Comparison of ENCODE assay signal across 19 cellular contexts in the genomic region with DNA sequence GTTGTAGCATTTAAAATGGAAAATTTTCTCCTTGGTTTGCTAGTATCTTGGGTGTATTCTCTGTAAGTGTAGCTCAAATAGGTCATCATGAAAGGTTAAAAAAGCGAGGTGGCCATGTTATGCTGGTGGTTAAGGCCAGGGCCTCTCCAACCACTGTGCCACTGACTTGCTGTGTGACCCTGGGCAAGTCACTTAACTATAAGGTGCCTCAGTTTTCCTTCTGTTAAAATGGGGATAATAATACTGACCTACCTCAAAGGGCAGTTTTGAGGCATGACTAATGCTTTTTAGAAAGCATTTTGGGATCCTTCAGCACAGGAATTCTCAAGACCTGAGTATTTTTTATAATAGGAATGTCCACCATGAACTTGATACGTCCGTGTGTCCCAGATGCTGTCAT. TPM values are rescaled to one million over a fixed set of nuclear protein-coding genes. Genes with fewer than 3 reads are reported as not detected.
A peak's percentile ranks its signal among the peaks of the same experiment; 100 is the strongest.
DNase-seq lines count a peak whose midpoint lies in the region; ATAC-seq, FAIRE-seq and TF ChIP-seq lines count a peak whose summit lies in the region.
"Had no signal": no experiment of that assay in that cellular context is flagged by ENCODE, and none has a peak within 500 bp of the region (broad histone marks: within the 10 kb centered on the region; RNA-seq: fewer than 3 reads in every experiment).

No MANE protein-coding gene starts in this region.

- peaks cover 51% of the 10 kb centered on the region for H3F3A ChIP-seq in smooth muscle cell (ENCODE audit: low read depth)

- no peak for FAIRE-seq in astrocyte (lab: Jason Lieb, UNC)
- FAIRE-seq: GM12891 had no signal

- H3K36me3 Mint-ChIP-seq in astrocyte (ENCODE audit: low read depth, unreplicated experiment), result peaks cover 16% of the 10 kb centered on the region

- no peaks in the 10 kb centered on the region for H3K9me3 Mint-ChIP-seq in astrocyte (ENCODE audit: unreplicated experiment)
- H3K9me3 Mint-ChIP-seq: activated CD4-positive, alpha-beta memory T cell treated with anti-CD3 and anti-CD28 coated beads, Interleukin-2, amount 10 ng/mL, durations not matched to agents 7 days and 5 days; activated naive CD4-positive, alpha-beta T cell treated with anti-CD3 and anti-CD28 coated beads for 36 hours had no signal

- no peak overlapping the region for H2AFZ ChIP-seq in astrocyte (ENCODE audit: low read depth, low read length)
- no peak overlapping the region for H2AFZ ChIP-seq in smooth muscle cell (ENCODE audit: low read depth)

- intact Hi-C loops in sciatic nerve (cut with DNase I), result no loop called here

- WGBS in smooth muscle cell (ENCODE audit: low lambda C conversion rate), result 94% methylated on average over 3 of the region's 3 CpGs

- no peak overlapping the region for H3K4me3 Mint-ChIP-seq in astrocyte (ENCODE audit: unreplicated experiment)
- H3K4me3 Mint-ChIP-seq: activated CD4-positive, alpha-beta memory T cell treated with anti-CD3 and anti-CD28 coated beads, Interleukin-2, amount 10 ng/mL, durations not matched to agents 7 days and 5 days; activated naive CD4-positive, alpha-beta T cell treated with anti-CD3 and anti-CD28 coated beads for 36 hours had no signal

- no peak overlapping the region for H3K9ac ChIP-seq in astrocyte (ENCODE audit: low read length)
- H3K9ac ChIP-seq in smooth muscle cell (ENCODE audit: low read depth), result peak overlapping the region; percentile 65

- H3K4me1 Mint-ChIP-seq in astrocyte (ENCODE audit: low read depth, unreplicated experiment), result peaks cover 54% of the 10 kb centered on the region

- TF ChIP-seq CTCF in astrocyte (IDR thresholded peaks at IDR 0.05; ENCODE audit: insufficient read depth, low read depth, low read length), result no peak
- TF ChIP-seq CTCF in foreskin keratinocyte (conservative IDR thresholded peaks at IDR 0.05), result no peak
- no peak for TF ChIP-seq CTCF in smooth muscle cell (IDR thresholded peaks at IDR 0.05; ENCODE audit: borderline replicate concordance, insufficient read depth, poor library complexity, severe bottlenecking)

- H3K79me2 ChIP-seq in astrocyte (ENCODE audit: insufficient read depth, low read length), result no peaks in the 10 kb centered on the region
- H3K79me2 ChIP-seq in smooth muscle cell (ENCODE audit: low read depth), result no peaks in the 10 kb centered on the region

- H3K36me3 ChIP-seq in astrocyte (ENCODE audit: insufficient read depth, low read length), result peaks cover 29% of the 10 kb centered on the region
- H3K36me3 ChIP-seq in smooth muscle cell (ENCODE audit: low read depth), result no peaks in the 10 kb centered on the region
- H3K36me3 ChIP-seq: left ventricle myocardium inferior had no signal

- H4K20me1 ChIP-seq in astrocyte (ENCODE audit: insufficient read depth, low read length) (peaks cover 27% of the 10 kb centered on the region), smooth muscle cell (ENCODE audit: low read depth) (peaks cover 48% of the 10 kb centered on the region)

- H3K4me1 ChIP-seq in astrocyte (ENCODE audit: insufficient read depth, low read length) (peaks cover 33% of the 10 kb centered on the region), foreskin keratinocyte (peaks cover 22% of the 10 kb centered on the region), smooth muscle cell (ENCODE audit: low read depth) (peaks cover 4% of the 10 kb centered on the region)

- DNase-seq in DMS 273 (lab: John Stamatoyannopoulos, UW; ENCODE audit: unreplicated experiment) (peak; percentile 17), DMS 273 treated with DMSO at 0.1 percent for 48 hours (lab: John Stamatoyannopoulos, UW) (no peak), astrocyte (ENCODE audit: low read depth) (peak; percentile 25), foreskin keratinocyte (no peak), smooth muscle cell (lab: John Stamatoyannopoulos, UW; ENCODE audit: unreplicated experiment) (no peak), sciatic nerve (ENCODE audit: low spot score) (no peak)
- DNase-seq: 8988T; activated CD4-positive, alpha-beta memory T cell treated with anti-CD3 and anti-CD28 coated beads, Interleukin-2, amount 10 ng/mL, durations not matched to agents 7 days and 5 days; activated naive CD4-positive, alpha-beta T cell treated with anti-CD3 and anti-CD28 coated beads for 36 hours; activated T-cell treated with anti-CD3 and anti-CD28 coated beads, Interleukin-2, amount 50 U/mL, for 1 hour; GDM1; MM.1S; stimulated activated CD4-positive, alpha-beta T cell treated with anti-CD3 and anti-CD28 coated beads, Interleukin-4, amount 100 ng/mL, for 4 hours had no signal

- H3K27me3 Mint-ChIP-seq in astrocyte (ENCODE audit: low read depth, unreplicated experiment), result no peaks in the 10 kb centered on the region
- H3K27me3 Mint-ChIP-seq: activated CD4-positive, alpha-beta memory T cell treated with anti-CD3 and anti-CD28 coated beads, Interleukin-2, amount 10 ng/mL, durations not matched to agents 7 days and 5 days had no signal

- peak overlapping the region; percentile 54 for H3K27ac ChIP-seq in astrocyte (ENCODE audit: low read depth, low read length)
- peak overlapping the region; percentile 75 for H3K27ac ChIP-seq in foreskin keratinocyte
- peak overlapping the region; percentile 92 for H3K27ac ChIP-seq in smooth muscle cell (ENCODE audit: low read depth)
- H3K27ac ChIP-seq: esophagus muscularis mucosa had no signal

- no peaks in the 10 kb centered on the region for H3K27me3 ChIP-seq in astrocyte (ENCODE audit: insufficient read depth, low read length)
- H3K27me3 ChIP-seq in foreskin keratinocyte, result no peaks in the 10 kb centered on the region
- no peaks in the 10 kb centered on the region for H3K27me3 ChIP-seq in smooth muscle cell (ENCODE audit: low read depth)
- H3K27me3 ChIP-seq: esophagus muscularis mucosa had no signal

- H3K4me2 ChIP-seq in astrocyte (ENCODE audit: low read length) (peak overlapping the region; percentile 60), smooth muscle cell (peak overlapping the region; percentile 41)

- H3K9me3 ChIP-seq in astrocyte (ENCODE audit: insufficient read depth, low read depth, low read length) (no peaks in the 10 kb centered on the region), smooth muscle cell (replicated peaks; ENCODE audit: low read depth) (no peaks in the 10 kb centered on the region)
- H3K9me3 ChIP-seq: esophagus muscularis mucosa, left ventricle myocardium inferior had no signal

- H3K27ac Mint-ChIP-seq in astrocyte (ENCODE audit: unreplicated experiment), result peak overlapping the region; percentile 60
- H3K27ac Mint-ChIP-seq: activated CD4-positive, alpha-beta memory T cell treated with anti-CD3 and anti-CD28 coated beads, Interleukin-2, amount 10 ng/mL, durations not matched to agents 7 days and 5 days; activated naive CD4-positive, alpha-beta T cell treated with anti-CD3 and anti-CD28 coated beads for 36 hours had no signal

- H3K4me3 ChIP-seq in astrocyte (ENCODE audit: insufficient read depth, low read depth, low read length) (no peak overlapping the region), smooth muscle cell (no peak overlapping the region)
- H3K4me3 ChIP-seq: esophagus muscularis mucosa, left ventricle myocardium inferior had no signal

- no peak for ATAC-seq in foreskin keratinocyte
- ATAC-seq in sciatic nerve, result no peak
- ATAC-seq in HG03135 (IDR thresholded peaks at IDR 0.05; ENCODE audit: unreplicated experiment), result no peak
- ATAC-seq in HG02678 (IDR thresholded peaks at IDR 0.05; ENCODE audit: unreplicated experiment), result no peak

RNA-seq across cellular contexts. Expression of a gene that starts 17.1 kb away (rescaled TPM):
- total RNA-seq in astrocyte, result 324 and 428 TPM in 2 replicates
- 1,312 and 1,467 TPM in 2 replicates for total RNA-seq in foreskin keratinocyte
- polyA plus RNA-seq in foreskin keratinocyte, result 579 and 619 TPM in 2 replicates
- total RNA-seq in smooth muscle cell, result 306 and 316 TPM in 2 replicates
- polyA plus RNA-seq in smooth muscle cell, result 157 and 183 TPM in 2 replicates
- 300 TPM for total RNA-seq in sciatic nerve

RNA-seq across cellular contexts. Expression of a gene that starts 34.1 kb away (rescaled TPM):
- total RNA-seq in astrocyte (not detected in 2 replicates), foreskin keratinocyte (not detected in 2 replicates), smooth muscle cell (not detected in 2 replicates), sciatic nerve (not detected)
- polyA plus RNA-seq in foreskin keratinocyte (not detected in 2 replicates), smooth muscle cell (not detected in 2 replicates)
- total RNA-seq: activated naive CD4-positive, alpha-beta T cell treated with anti-CD3 and anti-CD28 coated beads for 36 hours; dermis microvascular lymphatic vessel endothelial cell; esophagus muscularis mucosa; left ventricle myocardium inferior had no signal

Comparison
In these comparisons a context has a peak if more than half of its experiments do, and no peak if none do; other contexts are left out.
1. DNase-seq: peak in DMS 273 (single experiment) and astrocyte (single experiment); none in DMS 273 treated with DMSO at 0.1 percent for 48 hours (single experiment), foreskin keratinocyte (0 of 2), smooth muscle cell (single experiment) and sciatic nerve (single experiment).
2. Peak in every context shown above with its lines, with median percentiles within 50 percentile points of each other: H3K27ac ChIP-seq.